In the genomic region with DNA sequence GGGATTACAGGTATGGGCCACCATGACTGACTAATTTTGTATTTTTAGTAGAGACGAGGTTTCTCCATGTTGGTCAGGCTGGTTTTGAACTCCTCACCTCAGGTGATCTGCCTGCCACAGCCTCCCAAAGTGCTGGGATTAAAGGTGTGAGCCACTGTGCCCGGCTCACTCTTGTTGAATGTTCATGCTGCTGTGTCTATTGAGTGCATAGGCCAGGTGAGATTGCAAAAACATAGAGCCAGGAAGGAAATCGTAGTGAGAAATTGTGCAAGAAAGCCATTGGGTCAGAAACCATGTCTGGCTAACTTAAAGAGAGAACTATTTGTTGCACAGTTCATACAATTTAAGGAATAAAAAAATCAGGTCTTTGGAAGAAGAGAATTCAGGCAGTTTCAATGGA, we compare ENCODE assay signal across 21 cellular contexts. TPM values are rescaled to one million over a fixed set of nuclear protein-coding genes. Genes with fewer than 3 reads are reported as not detected.
DNase-seq lines count a peak whose midpoint lies in the region; ATAC-seq, FAIRE-seq and TF ChIP-seq lines count a peak whose summit lies in the region.
"Had no signal": no experiment of that assay in that cellular context is flagged by ENCODE, and none has a peak within 500 bp of the region (broad histone marks: within the 10 kb centered on the region; RNA-seq: fewer than 3 reads in every experiment).

No MANE protein-coding gene starts in this region.

- peak in 1 of 2 experiments; percentile 58; a peak in 2 of 4 replicates for TF ChIP-seq EP300 in HepG2 (IDR thresholded peaks at IDR 0.05; ENCODE audit: low read depth in 2 of 2, low read length in 2 of 2)
- no peak for TF ChIP-seq EP300 in HepG2 (CRISPR knock-in tag; IDR thresholded peaks at IDR 0.05; ENCODE audit: borderline replicate concordance)

- CTCF ChIA-PET in HepG2 (lab: Yijun Ruan, JAX; ENCODE audit: low intra/inter-chr PET ratio, low total read pairs) = no interaction called here

- in situ Hi-C loops in HepG2 (cut with HindIII; ENCODE audit: extremely low pct_ligation_motif_present, low pct_unique_long_range_greater_than_20kb) (no loop called here), ACHN (cut with HindIII; ENCODE audit: low pct_ligation_motif_present, low pct_unique_long_range_greater_than_20kb, low sequenced_read_pairs) (no loop called here)

- H3K36me3 ChIP-seq in HepG2 (replicated peaks in 1 of 2; ENCODE audit: control insufficient read depth in 1 of 2, insufficient read depth in 2 of 2, low read length in 2 of 2) = no peaks in the 10 kb centered on the region
- H3K36me3 ChIP-seq: BE2C had no signal

- peak overlapping the region; percentile 19 for H3K27ac ChIP-seq in HepG2 (ENCODE audit: extremely low read length, insufficient read depth, low read length)
- H3K27ac ChIP-seq: C4-2B, GM23248, HL-60 had no signal

- no peaks in the 10 kb centered on the region for H3K9me3 Mint-ChIP-seq in stimulated activated naive B cell treated with anti-CD40 and anti-IgM and Interleukin-4, amounts not matched to agents 10 μg/mL and 1 μg/mL and 100 μg/mL, for 72 hours
- H3K9me3 Mint-ChIP-seq: CD4-positive, alpha-beta memory T cell had no signal

- no peak for TF ChIP-seq POLR2A in HepG2 (IDR thresholded peaks at IDR 0.05; ENCODE audit: insufficient read depth in 1 of 2, low read depth in 2 of 2, low read length in 2 of 2)

- no peaks in the 10 kb centered on the region for H3K79me2 ChIP-seq in HepG2 (ENCODE audit: insufficient read depth, low read length)

- no peak overlapping the region for H3K4me3 ChIP-seq in HepG2 (replicated peaks in 1 of 3; ENCODE audit: insufficient read depth in 1 of 3, low read depth in 2 of 3, low read length in 3 of 3)
- H3K4me3 ChIP-seq: GM23248 had no signal

- no peak for TF ChIP-seq RAD21 in HepG2 (CRISPR knock-in tag; IDR thresholded peaks at IDR 0.05)

- H3K27me3 Mint-ChIP-seq in stimulated activated naive B cell treated with anti-CD40 and anti-IgM and Interleukin-4, amounts not matched to agents 10 μg/mL and 1 μg/mL and 100 μg/mL, for 72 hours = no peaks in the 10 kb centered on the region
- H3K27me3 Mint-ChIP-seq: CD4-positive, alpha-beta memory T cell had no signal

- H3K27ac Mint-ChIP-seq in stimulated activated naive B cell treated with anti-CD40 and anti-IgM and Interleukin-4, amounts not matched to agents 10 μg/mL and 1 μg/mL and 100 μg/mL, for 72 hours = no peak overlapping the region
- H3K27ac Mint-ChIP-seq: CD4-positive, alpha-beta memory T cell had no signal

- no peaks in the 10 kb centered on the region for H3K9me3 ChIP-seq in HepG2 (ENCODE audit: low read length)
- H3K9me3 ChIP-seq: BE2C had no signal

- no peak for TF ChIP-seq CTCF in HepG2 (CRISPR knock-in tag; IDR thresholded peaks at IDR 0.05)

- no peak overlapping the region for H2AFZ ChIP-seq in HepG2 (ENCODE audit: low read length)
- H2AFZ ChIP-seq: GM23248 had no signal

- DNase-seq in NK-92 treated with Interleukin-12 subunit alpha and Interleukin-12 subunit beta, amount 100 ng/mL, for 24 hours (lab: John Stamatoyannopoulos, UW) = peak; percentile 18
- DNase-seq in NK-92 (lab: John Stamatoyannopoulos, UW; ENCODE audit: unreplicated experiment) (no peak), SKM-1 (lab: John Stamatoyannopoulos, UW; ENCODE audit: unreplicated experiment) (peak; percentile 30), HepG2 (ENCODE audit: low spot score) (peak; percentile 73), NCI-H524 (lab: John Stamatoyannopoulos, UW) (no peak), ACHN (no peak)
- no peak for DNase-seq in stimulated activated naive B cell treated with anti-CD40 and anti-IgM and Interleukin-4, amounts not matched to agents 10 μg/mL and 1 μg/mL and 100 μg/mL, for 72 hours
- DNase-seq: 8988T; BE2C; CD4-positive, alpha-beta memory T cell; COR-L47; DMS153; DMS79 treated with DMSO at 0.1 percent for 48 hours; EL; GM23248 had no signal

- BruUV-seq in HepG2 (replicated peaks; lab: Mats Ljungman, UMichigan) = no TSS peak

- H3K4me1 ChIP-seq in HepG2 (ENCODE audit: insufficient read depth, low read length) = peaks cover 100% of the 10 kb centered on the region
- H3K4me1 ChIP-seq: BE2C had no signal

- no peak overlapping the region for H3K9ac ChIP-seq in HepG2 (ENCODE audit: insufficient read depth, low read depth, low read length)
- H3K9ac ChIP-seq: GM23248 had no signal

- no peaks in the 10 kb centered on the region for H4K20me1 ChIP-seq in HepG2 (ENCODE audit: insufficient read depth, low read length)

- peak; percentile 43 for FAIRE-seq in HepG2 (lab: Jason Lieb, UNC)
- FAIRE-seq: D721Med, G401.6, GM12891, H54 had no signal

- H3K4me3 Mint-ChIP-seq in stimulated activated naive B cell treated with anti-CD40 and anti-IgM and Interleukin-4, amounts not matched to agents 10 μg/mL and 1 μg/mL and 100 μg/mL, for 72 hours = no peak overlapping the region
- H3K4me3 Mint-ChIP-seq: CD4-positive, alpha-beta memory T cell had no signal

- peaks cover 2 to 7% of the 10 kb centered on the region in 2 donors for H3K4me1 Mint-ChIP-seq in stimulated activated naive B cell treated with anti-CD40 and anti-IgM and Interleukin-4, amounts not matched to agents 10 μg/mL and 1 μg/mL and 100 μg/mL, for 72 hours
- H3K4me1 Mint-ChIP-seq: CD4-positive, alpha-beta memory T cell had no signal

- no peak overlapping the region for H3K4me2 ChIP-seq in HepG2 (ENCODE audit: low read depth, low read length)

- H3K36me3 Mint-ChIP-seq in stimulated activated naive B cell treated with anti-CD40 and anti-IgM and Interleukin-4, amounts not matched to agents 10 μg/mL and 1 μg/mL and 100 μg/mL, for 72 hours = peaks cover 3 to 4% of the 10 kb centered on the region in 2 donors

- POLR2A ChIA-PET in HepG2 (lab: Yijun Ruan, JAX) = interaction anchor here (1.4 to 14.0 kb wide), 5 partner anchors 13 to 67 kb away, joined by 3 to 288 read pairs (median 23); a partner anchor contains a TSS

- 39% methylated on average over 3 of the region's 3 CpGs for WGBS in HepG2 (ENCODE audit: low lambda C conversion rate)

- no peaks in the 10 kb centered on the region for H3K27me3 ChIP-seq in HepG2 (ENCODE audit: control insufficient read depth in 1 of 2, insufficient read depth in 2 of 2, low read length in 2 of 2)
- H3K27me3 ChIP-seq: BE2C had no signal

- no peak for ATAC-seq in HepG2
- no peak for ATAC-seq in stimulated activated naive B cell treated with anti-CD40 and anti-IgM and Interleukin-4, amounts not matched to agents 10 μg/mL and 1 μg/mL and 100 μg/mL, for 72 hours (replicated peaks)

- intact Hi-C loops in HepG2 (cut with micrococcal nuclease; ENCODE audit: unreplicated experiment) = loop anchor here (2.0 kb wide), 1 partner anchor 14 kb away; no protein-coding TSS in a partner anchor

TF ChIP-seq in HepG2, 621 proteins besides CTCF, POLR2A, EP300 and RAD21 (continues in another document):
- TF ChIP-seq ZEB1 (IDR thresholded peaks at IDR 0.05; ENCODE audit: insufficient replicate concordance, low read depth) = peak; percentile 52
- peak; percentile 30; the same call in 1 of the 2 replicates for TF ChIP-seq NR2F6 (IDR thresholded peaks at IDR 0.05)
- peak; percentile 51; the same call in 1 of the 2 replicates for TF ChIP-seq NR2F6 (CRISPR knock-in tag; IDR thresholded peaks at IDR 0.05)
- TF ChIP-seq FOXA3 (CRISPR knock-in tag; IDR thresholded peaks at IDR 0.05) = peak; percentile 63; the same call in 1 of the 2 replicates
- TF ChIP-seq KDM3A (CRISPR knock-in tag; IDR thresholded peaks at IDR 0.05; ENCODE audit: low read depth) = 0 out of 2 replicates have a peak, but pooled peaks have one; percentile 55
- no peak for TF ChIP-seq KDM4B (CRISPR knock-in tag; IDR thresholded peaks at IDR 0.05)

RNA-seq across cellular contexts. Expression of a gene that starts 45.5 kb away (rescaled TPM):
- 28.9 and 34.3 TPM in 2 replicates for total RNA-seq in HepG2 (2016; rRNA removed; fragmentation: Illumina TruSeq; extraction: Trizol)
- total RNA-seq in HepG2 (2016; cell fraction: cytosol; rRNA removed; fragmentation: Illumina TruSeq; extraction: Trizol; ENCODE audit: low read depth) = 3.1 and 4.0 TPM in 2 replicates
- total RNA-seq in HepG2 (2016; cell fraction: insoluble cytoplasmic fraction; rRNA removed; fragmentation: Illumina TruSeq; extraction: Trizol) = 27.1 and 33.9 TPM in 2 replicates
- 17.9 and 18.6 TPM in 2 replicates for total RNA-seq in HepG2 (2016; cell fraction: membrane; rRNA removed; fragmentation: Illumina TruSeq; extraction: Trizol)
- total RNA-seq in HepG2 (2016; cell fraction: nucleus; rRNA removed; fragmentation: Illumina TruSeq; extraction: Trizol) = 49.9 and 55.0 TPM in 2 replicates
- 25.3 and 29.1 TPM in 2 replicates for polyA plus RNA-seq in HepG2 (2011; rRNA removed)
- 17.7 and 21.9 TPM in 2 replicates for polyA plus RNA-seq in HepG2 (2011; cell fraction: cytosol; rRNA removed)
- 46.8 and 48.3 TPM in 2 replicates for polyA plus RNA-seq in HepG2 (2011; cell fraction: nucleus; rRNA removed)
- 41.5 and 51.6 TPM in 2 replicates for polyA plus RNA-seq in HepG2 (2012)
- 1.9 and 2.0 TPM in 2 replicates for polyA plus RNA-seq in HepG2 (2016; cell fraction: cytosol; fragmentation: Illumina TruSeq; extraction: Trizol; ENCODE audit: low read depth)
- 21.1 and 22.9 TPM in 2 replicates for polyA plus RNA-seq in HepG2 (2016; cell fraction: insoluble cytoplasmic fraction; fragmentation: Illumina TruSeq; extraction: Trizol; ENCODE audit: low read depth)
- polyA plus RNA-seq in HepG2 (2016; cell fraction: membrane; fragmentation: Illumina TruSeq; extraction: Trizol; ENCODE audit: low read depth) = 6.8 and 7.4 TPM in 2 replicates
- 38.4 and 40.1 TPM in 2 replicates for polyA plus RNA-seq in HepG2 (2016; cell fraction: nucleus; fragmentation: Illumina TruSeq; extraction: Trizol; ENCODE audit: insufficient read depth, low read depth)
- 4.3 and 130 TPM in 2 replicates for polyA minus RNA-seq in HepG2 (2011; rRNA and poly(A)+ RNA removed; ENCODE audit: low replicate concordance)
- 61.0 and 69.9 TPM in 2 replicates for polyA minus RNA-seq in HepG2 (2011; cell fraction: cytosol; rRNA and poly(A)+ RNA removed)
- polyA minus RNA-seq in HepG2 (2011; cell fraction: nucleus; rRNA and poly(A)+ RNA removed) = 116 and 135 TPM in 2 replicates

Comparison
In these comparisons a context has a peak if more than half of its experiments do, and no peak if none do; other contexts are left out.
1. DNase-seq: peak in NK-92 treated with Interleukin-12 subunit alpha and Interleukin-12 subunit beta, amount 100 ng/mL, for 24 hours (single experiment), SKM-1 (single experiment) and HepG2 (single experiment); none in NK-92 (single experiment), NCI-H524 (0 of 2), ACHN (single experiment) and stimulated activated naive B cell treated with anti-CD40 and anti-IgM and Interleukin-4, amounts not matched to agents 10 μg/mL and 1 μg/mL and 100 μg/mL, for 72 hours (single experiment).